ENCODE assay signal across 24 cellular contexts in genomic region chr12:2541805-2542204, GRCh38.
"Had no signal": no experiment of that assay in that cellular context is flagged by ENCODE, and none has a peak within 500 bp of the region (broad histone marks: within the 10 kb centered on the region; RNA-seq: fewer than 3 reads in every experiment).

No MANE protein-coding gene starts in this region.

- H3K27ac ChIP-seq: left ventricle myocardium inferior, pancreas, psoas muscle, suprapubic skin, thoracic aorta, tibial artery, uterus had no signal

- H3K27me3 ChIP-seq: heart left ventricle, pancreas, suprapubic skin, tibial artery, uterus had no signal

- ATAC-seq: heart left ventricle; mucosa of descending colon; naive thymus-derived CD4-positive, alpha-beta T cell; natural killer cell treated with Interleukin-12 subunit alpha and Interleukin-12 subunit beta and Interleukin-15 and Interleukin-18, amount 100 ng/mL, for 72 hours; pancreas; psoas muscle; sciatic nerve had no signal

- H3K4me3 ChIP-seq: heart left ventricle, left ventricle myocardium inferior, lung, mucosa of descending colon, pancreas, psoas muscle, skin epidermis, suprapubic skin, thoracic aorta, tibial artery, uterus had no signal

- H3K4me1 ChIP-seq: left ventricle myocardium inferior, pancreas, psoas muscle, suprapubic skin, tibial artery, uterus had no signal

- H3K36me3 ChIP-seq: pancreas, suprapubic skin, uterus had no signal

- H3K9me3 ChIP-seq: heart left ventricle, left ventricle myocardium inferior, mucosa of descending colon, pancreas, psoas muscle, suprapubic skin, thoracic aorta, tibial artery, uterus had no signal

- DNase-seq: heart left ventricle; hypothalamus; immature natural killer cell; left ventricle myocardium inferior; mesendoderm; mucosa of descending colon; naive thymus-derived CD4-positive, alpha-beta T cell; nucleus accumbens; pancreas; psoas muscle; stimulated activated CD4-positive, alpha-beta T cell treated with anti-CD3 and anti-CD28 coated beads, Interleukin-12 subunit alpha, Interleukin-12 subunit beta, amount 100 ng/mL, for 4 hours; stimulated activated CD4-positive, alpha-beta T cell treated with anti-CD3 and anti-CD28 coated beads, Interleukin-15, amount 100 ng/mL, for 24 hours; stimulated activated CD4-positive, alpha-beta T cell treated with anti-CD3 and anti-CD28 coated beads, Interleukin-2, amount 100 ng/mL, for 24 hours; stimulated activated CD4-positive, alpha-beta T cell treated with anti-CD3 and anti-CD28 coated beads, Interleukin-4, amount 100 ng/mL, for 1 hour; stimulated activated naive CD4-positive, alpha-beta T cell; tibial artery; trophoblast cell; uterus had no signal
